25 cellular contexts compared by ENCODE assay signal in the genomic region with DNA sequence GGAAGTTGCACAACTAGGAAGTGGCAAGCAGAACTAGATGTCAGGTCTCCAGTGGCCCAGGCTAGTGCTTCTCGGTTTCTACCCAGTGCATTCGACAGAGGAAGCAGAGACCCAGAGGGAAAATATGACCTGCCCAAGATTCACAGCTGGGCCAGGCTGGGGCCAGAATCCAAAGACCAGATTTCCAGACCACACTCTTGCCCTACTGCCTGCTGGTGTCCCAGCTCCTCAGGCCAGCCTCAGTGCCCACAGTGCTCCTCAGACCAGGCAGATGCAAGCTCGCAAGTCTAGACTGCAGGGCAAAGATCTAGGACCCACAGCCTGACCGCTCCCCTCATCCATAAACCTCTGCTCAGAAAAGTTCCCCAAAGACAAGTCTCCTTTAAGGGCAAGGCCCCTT.
A peak's percentile ranks its signal among the peaks of the same experiment; 100 is the strongest.
DNase-seq lines count a peak whose midpoint lies in the region; ATAC-seq, FAIRE-seq and TF ChIP-seq lines count a peak whose summit lies in the region.
"Had no signal": no experiment of that assay in that cellular context is flagged by ENCODE, and none has a peak within 500 bp of the region (broad histone marks: within the 10 kb centered on the region; RNA-seq: fewer than 3 reads in every experiment).

No MANE protein-coding gene starts in this region.

- H3K27me3 Mint-ChIP-seq in type B pancreatic cell: peaks cover 42% of the 10 kb centered on the region

- H3K79me2 ChIP-seq in H1 (ENCODE audit: control insufficient read depth in 1 of 2, insufficient read depth in 2 of 2, low read length in 2 of 2): no peaks in the 10 kb centered on the region

- CTCF ChIA-PET in H1 (lab: Charles Lee; ENCODE audit: partially characterized antibody): interaction anchor here (0.7 to 6.9 kb wide), 14 partner anchors 9 to 323 kb away, joined by 3 to 51 read pairs (median 4); no protein-coding TSS in a partner anchor

- H3K14ac ChIP-seq in H1 (ENCODE audit: insufficient read length): no peak overlapping the region

- H2BK15ac ChIP-seq in H1 (ENCODE audit: low read length): no peak overlapping the region; the same call in 1 of the 2 replicates

- FAIRE-seq in H1 (lab: Jason Lieb, UNC): no peak
- FAIRE-seq: GM12891, RCC 7860 had no signal

- TF ChIP-seq POLR2A in NB4 (IDR thresholded peaks at IDR 0.05; ENCODE audit: extremely low read depth, insufficient read length) (no peak), H1 (IDR thresholded peaks at IDR 0.05; ENCODE audit: control extremely low read depth in 1 of 2, low read depth in 2 of 2, low read length in 2 of 2) (no peak)

- H4K91ac ChIP-seq in H1 (replicated peaks; ENCODE audit: insufficient read length, low read length): no peak overlapping the region

- H2BK5ac ChIP-seq in H1 (ENCODE audit: low read depth, low read length): no peak overlapping the region; the same call in 1 of the 2 replicates

- TF ChIP-seq CTCF in NB4 (IDR thresholded peaks at IDR 0.05; ENCODE audit: low read depth, low read length) (no peak), H1 (IDR thresholded peaks at IDR 0.05; ENCODE audit: control extremely low read depth in 1 of 3, insufficient read depth in 1 of 3, low read depth in 1 of 3, low read length in 3 of 3) (no peak), type B pancreatic cell (conservative IDR thresholded peaks at IDR 0.05) (no peak)

- peak; percentile 27 for DNase-seq in SKM-1 treated with dmso at 0.1 percent for 144 hours (lab: John Stamatoyannopoulos, UW; ENCODE audit: unreplicated experiment)
- DNase-seq in SKM-1 (lab: John Stamatoyannopoulos, UW; ENCODE audit: unreplicated experiment): no peak
- peak; percentile 8 for DNase-seq in NB4 (ENCODE audit: low read depth)
- peak in 1 of 2 experiments; percentile 38 for DNase-seq in H1 (ENCODE audit: low read depth in 1 of 2, low spot score in 2 of 2)
- peak; percentile 42 for DNase-seq in type B pancreatic cell (ENCODE audit: extremely low spot score, unreplicated experiment)
- DNase-seq: AML-193; Calu3; CD8-positive, alpha-beta memory T cell; DMS153; GM23248; Karpas-422; NCI-H1092 treated with DMSO at 0.1 percent for 48 hours; NCI-H1436 treated with DMSO at 0.1 percent for 48 hours; NCI-H2029; NCI-H226; NCI-H774; OCI-M1 had no signal

- H2BK12ac ChIP-seq in H1 (ENCODE audit: low read depth, low read length): no peak overlapping the region

- H3K18ac ChIP-seq in H1 (ENCODE audit: extremely low read depth, low read length): no peak overlapping the region

- no peaks in the 10 kb centered on the region for H3K9me3 Mint-ChIP-seq in type B pancreatic cell
- H3K9me3 Mint-ChIP-seq: CD8-positive, alpha-beta memory T cell had no signal

- H3K27ac ChIP-seq in H1 (ENCODE audit: low read depth, low read length): no peak overlapping the region
- H3K27ac ChIP-seq: C4-2B, GM23248, SJSA1 had no signal

- H3K36me3 ChIP-seq in H1 (ENCODE audit: control insufficient read depth in 2 of 4, insufficient read depth in 4 of 4, low read length in 3 of 4): no peaks in the 10 kb centered on the region
- H3K36me3 ChIP-seq: HAP-1, SJSA1 had no signal

- no peak overlapping the region for H3K56ac ChIP-seq in H1 (replicated peaks; ENCODE audit: insufficient read length, low read depth, low read length)

- H3K27ac Mint-ChIP-seq in type B pancreatic cell: no peak overlapping the region
- H3K27ac Mint-ChIP-seq: CD8-positive, alpha-beta memory T cell had no signal

- no peaks in the 10 kb centered on the region for H4K20me1 ChIP-seq in H1 (replicated peaks in 1 of 2; ENCODE audit: control insufficient read depth in 1 of 2, insufficient read depth in 2 of 2, low read length in 2 of 2)

- no peak overlapping the region for H3K4ac ChIP-seq in H1 (replicated peaks; ENCODE audit: insufficient read length, low read depth, low read length)

- no peaks in the 10 kb centered on the region for H3K23me2 ChIP-seq in H1 (ENCODE audit: low read depth, low read length)

- H3K4me1 Mint-ChIP-seq in type B pancreatic cell (ENCODE audit: unreplicated experiment): peaks cover 19% of the 10 kb centered on the region
- H3K4me1 Mint-ChIP-seq: CD8-positive, alpha-beta memory T cell had no signal

- H3K4me1 ChIP-seq in H1 (replicated peaks in 1 of 4; ENCODE audit: control insufficient read depth in 3 of 4, insufficient read depth in 4 of 4, low read length in 3 of 4): peaks cover 0 to 16% (median 7%) of the 10 kb centered on the region in 4 experiments; a peak in 6 of 7 replicates
- H3K4me1 ChIP-seq: HAP-1, SJSA1 had no signal

- no peak overlapping the region for H3K4me3 ChIP-seq in NB4 (ENCODE audit: low read depth, low read length)
- H3K4me3 ChIP-seq in H1 (ENCODE audit: extremely low read depth in 1 of 4, insufficient read depth in 2 of 4, low read depth in 3 of 4, low read length in 4 of 4): no peak overlapping the region
- H3K4me3 ChIP-seq: GM23248, HAP-1, SJSA1 had no signal

- no peak overlapping the region for H3K4me3 Mint-ChIP-seq in type B pancreatic cell
- H3K4me3 Mint-ChIP-seq: CD8-positive, alpha-beta memory T cell had no signal

- no peak for TF ChIP-seq EP300 in H1 (IDR thresholded peaks at IDR 0.05; ENCODE audit: borderline replicate concordance in 1 of 2, low read depth in 2 of 2, low read length in 2 of 2)

- H2BK20ac ChIP-seq in H1 (ENCODE audit: low read length): no peak overlapping the region

- H4K8ac ChIP-seq in H1 (ENCODE audit: extremely low read depth, insufficient read depth, low read length): no peak overlapping the region

- H3K9me3 ChIP-seq in H1 (ENCODE audit: insufficient read depth in 2 of 2, low read depth in 1 of 2, low read length in 1 of 2): no peaks in the 10 kb centered on the region
- H3K9me3 ChIP-seq: HAP-1, SJSA1 had no signal

- no peaks in the 10 kb centered on the region for H3K79me1 ChIP-seq in H1 (ENCODE audit: low read depth, low read length)

- no peak overlapping the region for H3K23ac ChIP-seq in H1 (ENCODE audit: insufficient read length)

- ATAC-seq in GM19023 (IDR thresholded peaks at IDR 0.05; ENCODE audit: unreplicated experiment): no peak
- ATAC-seq in HG03442 (IDR thresholded peaks at IDR 0.05; ENCODE audit: unreplicated experiment): no peak
- ATAC-seq in HG03457 (IDR thresholded peaks at IDR 0.05; ENCODE audit: unreplicated experiment): no peak

- H3K4me2 ChIP-seq in H1 (ENCODE audit: insufficient read depth in 1 of 2, low read depth in 2 of 2, low read length in 2 of 2): no peak overlapping the region

- peaks cover 0 to 4% (median 0%) of the 10 kb centered on the region in 4 experiments; a peak in 2 of 7 replicates for H3K27me3 ChIP-seq in H1 (replicated peaks in 1 of 4; ENCODE audit: control insufficient read depth in 3 of 4, extremely low read depth in 1 of 4, insufficient read depth in 3 of 4, low read length in 3 of 4)
- H3K27me3 ChIP-seq: SJSA1 had no signal

- H2AFZ ChIP-seq in H1 (ENCODE audit: low read length): 0 out of 2 replicates have a peak overlapping the region, but pooled peaks have one; percentile 9
- H2AFZ ChIP-seq: GM23248 had no signal

- WGBS in H1 (ENCODE audit: extremely low coverage in 1 of 2, insufficient coverage in 1 of 2, insufficient read length in 1 of 2, insufficient replicate concordance in 2 of 2, low coverage in 1 of 2, low lambda C conversion rate in 2 of 2, missing lambda C conversion rate in 1 of 2), 2 experiments: 100% methylated on average over 4 of the region's 4 CpGs; no CpG with 5 or more reads in 1 of the 2 experiments

- no peak overlapping the region for H2BK120ac ChIP-seq in H1 (replicated peaks; ENCODE audit: low read depth, low read length)

- POLR2A ChIA-PET in H1 (lab: Charles Lee; ENCODE audit: partially characterized antibody): interaction anchor here (0.5 kb wide), 1 partner anchor 142 kb away, joined by 4 read pairs; no protein-coding TSS in a partner anchor

- no peak overlapping the region for H4K5ac ChIP-seq in H1 (ENCODE audit: insufficient read length, low read depth, low read length)

- no peaks in the 10 kb centered on the region for H3K36me3 Mint-ChIP-seq in type B pancreatic cell
- H3K36me3 Mint-ChIP-seq: CD8-positive, alpha-beta memory T cell had no signal

- H2AK5ac ChIP-seq in H1 (ENCODE audit: low read depth, low read length): no peak overlapping the region

- H3K9ac ChIP-seq in H1 (replicated peaks in 1 of 4; ENCODE audit: extremely low read depth in 1 of 4, low read depth in 3 of 4, low read length in 3 of 4): no peak overlapping the region; a peak in 1 of 7 replicates
- H3K9ac ChIP-seq: GM23248 had no signal

- no peak for TF ChIP-seq RAD21 in H1 (IDR thresholded peaks at IDR 0.05 in 1 of 2, conservative IDR thresholded peaks at IDR 0.05 in 1 of 2; ENCODE audit: low read depth in 2 of 2, low read length in 2 of 2)

TF ChIP-seq in H1, 55 proteins besides CTCF, POLR2A, EP300 and RAD21:
- TF ChIP-seq SUZ12 (IDR thresholded peaks at IDR 0.05; ENCODE audit: low read length): no peak
